22 cellular contexts compared by ENCODE assay signal in the genomic region with DNA sequence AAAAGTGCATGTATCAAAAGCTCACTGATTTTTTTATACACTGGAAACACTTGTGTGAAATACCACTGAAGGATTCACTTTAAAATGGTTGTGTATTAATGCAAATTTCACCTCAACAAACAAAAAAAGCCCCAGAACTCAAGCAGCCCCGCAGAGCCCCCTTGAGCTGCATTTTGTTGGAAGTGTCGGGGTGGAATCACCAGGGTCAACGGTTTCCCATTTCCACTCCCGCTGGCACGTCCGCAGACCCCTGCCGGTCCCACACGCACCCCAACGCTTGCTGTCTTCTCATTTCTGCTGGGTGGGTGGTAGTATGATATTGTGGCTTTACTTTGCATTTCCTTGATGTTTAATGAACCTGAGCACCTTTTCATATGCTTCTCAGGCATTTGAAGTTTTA.
"Had no signal": no experiment of that assay in that cellular context is flagged by ENCODE, and none has a peak within 500 bp of the region (broad histone marks: within the 10 kb centered on the region; RNA-seq: fewer than 3 reads in every experiment).

No MANE protein-coding gene starts in this region.

- H3K9me3 Mint-ChIP-seq: activated B cell treated with CpG ODN at 0.5 μM for 24 hours; activated CD4-positive, alpha-beta memory T cell treated with anti-CD3 and anti-CD28 coated beads for 36 hours; activated CD4-positive, alpha-beta T cell treated with anti-CD3 and anti-CD28 coated beads, Interleukin-2, amount 10 ng/mL, durations not matched to agents 24 days and 14 days; activated naive CD8-positive, alpha-beta T cell treated with anti-CD3 and anti-CD28 coated beads, Interleukin-2, amount 10 ng/mL, durations not matched to agents 7 days and 5 days; activated T-cell treated with anti-CD3 and anti-CD28 coated beads, Interleukin-2, amount 50 U/mL, for 4 hours; activated T-helper 2 cell treated with anti-CD3 and anti-CD28 coated beads, Interferon-gamma antibody, Interleukin-2, Interleukin-4, amounts not matched to agents 10 μg/mL and 5 μg/mL and 100 μg/mL, durations not matched to agents 14 hours and 24 hours and 36 hours; T-helper 1 cell treated with Interleukin-12 subunit alpha and Interleukin-12 subunit beta and Interleukin-4 antibody, amounts not matched to agents 30 μg/mL and 1 μg/mL, for 36 hours had no signal

- H3K27me3 ChIP-seq: adrenal gland had no signal

- H3K4me1 ChIP-seq: adrenal gland had no signal

- H3K36me3 ChIP-seq: adrenal gland had no signal

- ATAC-seq: PC-3 had no signal

- DNase-seq: activated B cell treated with CpG ODN at 0.5 μM for 24 hours; activated CD4-positive, alpha-beta memory T cell treated with anti-CD3 and anti-CD28 coated beads for 36 hours; activated CD4-positive, alpha-beta T cell treated with anti-CD3 and anti-CD28 coated beads for 1 hour; activated CD4-positive, alpha-beta T cell treated with anti-CD3 and anti-CD28 coated beads, Interleukin-2, amount 10 ng/mL, durations not matched to agents 24 days and 14 days; activated CD8-positive, alpha-beta memory T cell treated with anti-CD3 and anti-CD28 coated beads, Interleukin-2, amount 50 U/mL, for 48 hours; activated naive CD4-positive, alpha-beta T cell treated with anti-CD3 and anti-CD28 coated beads, Interleukin-2, amount 50 U/mL, for 16 hours; activated naive CD8-positive, alpha-beta T cell treated with anti-CD3 and anti-CD28 coated beads, Interleukin-2, amount 10 ng/mL, durations not matched to agents 7 days and 5 days; activated T-cell treated with anti-CD3 and anti-CD28 coated beads, Interleukin-2, amount 50 U/mL, for 4 hours; adrenal gland; anterior cingulate cortex; KG1; NCI-H1048; NCI-H146; NCI-H187 treated with DMSO at 0.1 percent for 48 hours; NCI-H2081 treated with DMSO at 0.1 percent for 48 hours; NCI-H446; NCI-H524; PC-3; SHP77 treated with DMSO at 0.1 percent for 48 hours; T-helper 9 cell had no signal

- H3K4me3 ChIP-seq: adrenal gland had no signal

- H3K27ac Mint-ChIP-seq: activated B cell treated with CpG ODN at 0.5 μM for 24 hours; activated CD4-positive, alpha-beta memory T cell treated with anti-CD3 and anti-CD28 coated beads for 36 hours; activated CD4-positive, alpha-beta T cell treated with anti-CD3 and anti-CD28 coated beads, Interleukin-2, amount 10 ng/mL, durations not matched to agents 24 days and 14 days; activated naive CD8-positive, alpha-beta T cell treated with anti-CD3 and anti-CD28 coated beads, Interleukin-2, amount 10 ng/mL, durations not matched to agents 7 days and 5 days; activated T-helper 2 cell treated with anti-CD3 and anti-CD28 coated beads, Interferon-gamma antibody, Interleukin-2, Interleukin-4, amounts not matched to agents 10 μg/mL and 5 μg/mL and 100 μg/mL, durations not matched to agents 14 hours and 24 hours and 36 hours; T-helper 1 cell treated with Interleukin-12 subunit alpha and Interleukin-12 subunit beta and Interleukin-4 antibody, amounts not matched to agents 30 μg/mL and 1 μg/mL, for 36 hours had no signal

- H3K27me3 Mint-ChIP-seq: activated B cell treated with CpG ODN at 0.5 μM for 24 hours; activated CD4-positive, alpha-beta memory T cell treated with anti-CD3 and anti-CD28 coated beads for 36 hours; activated CD4-positive, alpha-beta T cell treated with anti-CD3 and anti-CD28 coated beads, Interleukin-2, amount 10 ng/mL, durations not matched to agents 24 days and 14 days; activated naive CD8-positive, alpha-beta T cell treated with anti-CD3 and anti-CD28 coated beads, Interleukin-2, amount 10 ng/mL, durations not matched to agents 7 days and 5 days had no signal

- H3K4me3 Mint-ChIP-seq: activated B cell treated with CpG ODN at 0.5 μM for 24 hours; activated CD4-positive, alpha-beta memory T cell treated with anti-CD3 and anti-CD28 coated beads for 36 hours; activated CD4-positive, alpha-beta T cell treated with anti-CD3 and anti-CD28 coated beads, Interleukin-2, amount 10 ng/mL, durations not matched to agents 24 days and 14 days; activated naive CD8-positive, alpha-beta T cell treated with anti-CD3 and anti-CD28 coated beads, Interleukin-2, amount 10 ng/mL, durations not matched to agents 7 days and 5 days; activated T-cell treated with anti-CD3 and anti-CD28 coated beads, Interleukin-2, amount 50 U/mL, for 4 hours; T-helper 1 cell treated with Interleukin-12 subunit alpha and Interleukin-12 subunit beta and Interleukin-4 antibody, amounts not matched to agents 30 μg/mL and 1 μg/mL, for 36 hours had no signal

- H3K9me3 ChIP-seq: adrenal gland had no signal

- H3K27ac ChIP-seq: adrenal gland had no signal
